6 cellular contexts compared by ENCODE assay signal in the genomic region with DNA sequence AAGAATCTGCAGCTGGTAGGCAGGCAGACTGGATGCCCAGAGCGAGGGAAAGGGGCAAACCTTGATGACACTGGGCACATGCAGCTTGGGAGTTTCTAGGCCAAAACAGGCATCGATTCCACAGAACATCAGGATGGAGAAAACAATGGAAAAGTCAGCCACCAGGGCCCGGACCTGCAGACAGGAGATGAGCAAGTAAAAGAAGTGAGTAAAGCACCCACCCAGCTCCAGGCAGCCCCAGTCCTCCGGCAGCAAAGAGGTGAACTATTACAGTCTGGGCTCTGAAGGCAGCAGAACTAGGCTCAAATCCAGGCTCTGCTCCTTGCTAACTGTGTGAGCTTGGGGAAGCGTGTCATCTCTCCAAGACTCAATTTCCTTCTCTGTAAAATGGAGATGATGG.
"Had no signal": no experiment of that assay in that cellular context is flagged by ENCODE, and none has a peak within 500 bp of the region (broad histone marks: within the 10 kb centered on the region; RNA-seq: fewer than 3 reads in every experiment).

No MANE protein-coding gene starts in this region.

- H3K4me1 Mint-ChIP-seq: IgD-negative memory B cell had no signal

- H3K9me3 Mint-ChIP-seq: GM23338, H9, IgD-negative memory B cell had no signal

- DNase-seq: H9, HCEC 1CT had no signal

- ATAC-seq: GM23338, HepG2 had no signal

- H3K27ac Mint-ChIP-seq: GM23338, H9, IgD-negative memory B cell had no signal

- H3K27ac ChIP-seq: HL-60 had no signal

- H3K4me3 ChIP-seq: GM23338 had no signal

- H3K4me3 Mint-ChIP-seq: GM23338, H9, IgD-negative memory B cell had no signal
